ENCODE assay signal across 15 cellular contexts in genomic region chr7:144777005-144777814, GRCh38. TPM values are rescaled to one million over a fixed set of nuclear protein-coding genes. Genes with fewer than 3 reads are reported as not detected.
A peak's percentile ranks its signal among the peaks of the same experiment; 100 is the strongest.
DNase-seq lines count a peak whose midpoint lies in the region; ATAC-seq and TF ChIP-seq lines count a peak whose summit lies in the region.
"Had no signal": no experiment of that assay in that cellular context is flagged by ENCODE, and none has a peak within 500 bp of the region (broad histone marks: within the 10 kb centered on the region; RNA-seq: fewer than 3 reads in every experiment).

No MANE protein-coding gene starts in this region.

- no peak for TF ChIP-seq CTCF in CD4-positive, alpha-beta T cell (IDR thresholded peaks at IDR 0.05)
- TF ChIP-seq CTCF in VCaP (conservative IDR thresholded peaks at IDR 0.05) (no peak), progenitor cell of endocrine pancreas (IDR thresholded peaks at IDR 0.05; ENCODE audit: unreplicated experiment) (no peak)

- peaks cover 0 to 11% of the 10 kb centered on the region in 2 donors for H3K4me1 ChIP-seq in naive thymus-derived CD4-positive, alpha-beta T cell (ENCODE audit: control insufficient read depth in 2 of 2, insufficient read depth in 2 of 2, low read length in 2 of 2)

- H3K4me3 ChIP-seq in naive thymus-derived CD4-positive, alpha-beta T cell (ENCODE audit: low read length): no peak overlapping the region

- POLR2A ChIA-PET in CD4-positive, alpha-beta T cell (lab: Charles Lee): interaction anchor here (1.0 kb wide), 1 partner anchor 59 kb away, joined by 5 read pairs; the partner anchor contains the start of gene TPK1
- POLR2A ChIA-PET in naive thymus-derived CD4-positive, alpha-beta T cell (lab: Charles Lee): no interaction called here
- POLR2A ChIA-PET in activated CD4-positive, alpha-beta memory T cell treated with anti-CD3 and anti-CD28 coated beads for 36 hours (lab: Charles Lee): no interaction called here

- no peak overlapping the region for H3K27ac ChIP-seq in CD4-positive, alpha-beta T cell (ENCODE audit: low read depth, low read length)
- peak overlapping the region; percentile 17 for H3K27ac ChIP-seq in VCaP
- no peak overlapping the region for H3K27ac ChIP-seq in naive thymus-derived CD4-positive, alpha-beta T cell (ENCODE audit: low read depth, low read length)

- peak; percentile 41 for ATAC-seq in CD4-positive, alpha-beta T cell (ENCODE audit: poor library complexity)
- peak; percentile 53 for ATAC-seq in GM19395 (IDR thresholded peaks at IDR 0.05; ENCODE audit: unreplicated experiment)
- no peak for ATAC-seq in naive thymus-derived CD4-positive, alpha-beta T cell
- ATAC-seq: CD8-positive, alpha-beta T cell; Panc1; Right ventricle myocardium inferior had no signal

- no peaks in the 10 kb centered on the region for H3K27me3 ChIP-seq in CD4-positive, alpha-beta T cell (ENCODE audit: control insufficient read depth, insufficient read depth, low read length)
- H3K27me3 ChIP-seq in naive thymus-derived CD4-positive, alpha-beta T cell (ENCODE audit: control insufficient read depth in 2 of 2, insufficient read depth in 2 of 2, low read length in 2 of 2): no peaks in the 10 kb centered on the region

- H3K9me3 Mint-ChIP-seq in CD4-positive, alpha-beta T cell: no peaks in the 10 kb centered on the region
- H3K9me3 Mint-ChIP-seq in naive thymus-derived CD4-positive, alpha-beta T cell: peaks cover 0 to 11% (median 0%) of the 10 kb centered on the region in 11 donors
- H3K9me3 Mint-ChIP-seq in progenitor cell of endocrine pancreas (ENCODE audit: low read depth): no peaks in the 10 kb centered on the region
- H3K9me3 Mint-ChIP-seq in activated CD4-positive, alpha-beta memory T cell treated with anti-CD3 and anti-CD28 coated beads for 36 hours: no peaks in the 10 kb centered on the region
- H3K9me3 Mint-ChIP-seq: CD8-positive, alpha-beta T cell had no signal

- no peaks in the 10 kb centered on the region for H3K36me3 Mint-ChIP-seq in CD4-positive, alpha-beta T cell (ENCODE audit: low read depth)
- H3K36me3 Mint-ChIP-seq in naive thymus-derived CD4-positive, alpha-beta T cell: peaks cover 0 to 10% (median 5%) of the 10 kb centered on the region in 5 donors
- H3K36me3 Mint-ChIP-seq in progenitor cell of endocrine pancreas (ENCODE audit: insufficient read depth): no peaks in the 10 kb centered on the region
- H3K36me3 Mint-ChIP-seq in activated CD4-positive, alpha-beta memory T cell treated with anti-CD3 and anti-CD28 coated beads for 36 hours: no peaks in the 10 kb centered on the region
- H3K36me3 Mint-ChIP-seq: CD8-positive, alpha-beta T cell had no signal

- H3K4me3 Mint-ChIP-seq in CD4-positive, alpha-beta T cell: peak overlapping the region; percentile 7
- peak overlapping the region in 6 of 10 donors; percentile 11 to 65 (median 44) for H3K4me3 Mint-ChIP-seq in naive thymus-derived CD4-positive, alpha-beta T cell
- H3K4me3 Mint-ChIP-seq in progenitor cell of endocrine pancreas (ENCODE audit: low read depth): no peak overlapping the region
- no peak overlapping the region for H3K4me3 Mint-ChIP-seq in activated CD4-positive, alpha-beta memory T cell treated with anti-CD3 and anti-CD28 coated beads for 36 hours
- H3K4me3 Mint-ChIP-seq: CD8-positive, alpha-beta T cell had no signal

- peaks cover 60% of the 10 kb centered on the region for H3K4me1 Mint-ChIP-seq in CD4-positive, alpha-beta T cell (ENCODE audit: low read depth)
- H3K4me1 Mint-ChIP-seq in naive thymus-derived CD4-positive, alpha-beta T cell: peaks cover 12 to 66% (median 41%) of the 10 kb centered on the region in 7 donors
- no peaks in the 10 kb centered on the region for H3K4me1 Mint-ChIP-seq in progenitor cell of endocrine pancreas (ENCODE audit: low read depth)
- H3K4me1 Mint-ChIP-seq in activated CD4-positive, alpha-beta memory T cell treated with anti-CD3 and anti-CD28 coated beads for 36 hours (ENCODE audit: low read depth): peaks cover 22% of the 10 kb centered on the region

- intact Hi-C loops in CD4-positive, alpha-beta T cell (cut with DNase I, micrococcal nuclease): no loop called here
- intact Hi-C loops in naive thymus-derived CD4-positive, alpha-beta T cell (cut with micrococcal nuclease): no loop called here
- intact Hi-C loops in activated CD4-positive, alpha-beta memory T cell treated with anti-CD3 and anti-CD28 coated beads for 36 hours (cut with micrococcal nuclease): no loop called here

- DNase-seq in CD4-positive, alpha-beta T cell: no peak
- peak in 4 of 9 donors; percentile 5 to 27 (median 16) for DNase-seq in naive thymus-derived CD4-positive, alpha-beta T cell
- no peak for DNase-seq in DMS79 (lab: John Stamatoyannopoulos, UW)
- DNase-seq in Kasumi-1 (lab: John Stamatoyannopoulos, UW): no peak
- no peak for DNase-seq in progenitor cell of endocrine pancreas (ENCODE audit: low spot score, unreplicated experiment)
- no peak for DNase-seq in activated CD4-positive, alpha-beta memory T cell treated with anti-CD3 and anti-CD28 coated beads for 36 hours
- DNase-seq: ACHN; CD8-positive, alpha-beta T cell; NCI-H1930; NCI-H2171 treated with DMSO at 0.1 percent for 48 hours; NCI-H774 had no signal

- no peaks in the 10 kb centered on the region for H3K27me3 Mint-ChIP-seq in CD4-positive, alpha-beta T cell
- no peaks in the 10 kb centered on the region for H3K27me3 Mint-ChIP-seq in naive thymus-derived CD4-positive, alpha-beta T cell
- H3K27me3 Mint-ChIP-seq in progenitor cell of endocrine pancreas: no peaks in the 10 kb centered on the region
- H3K27me3 Mint-ChIP-seq in activated CD4-positive, alpha-beta memory T cell treated with anti-CD3 and anti-CD28 coated beads for 36 hours: no peaks in the 10 kb centered on the region

- H3K36me3 ChIP-seq in naive thymus-derived CD4-positive, alpha-beta T cell (ENCODE audit: control insufficient read depth in 2 of 3, insufficient read depth in 3 of 3, low read length in 3 of 3): no peaks in the 10 kb centered on the region

- no peak overlapping the region for H3K27ac Mint-ChIP-seq in CD4-positive, alpha-beta T cell
- H3K27ac Mint-ChIP-seq in naive thymus-derived CD4-positive, alpha-beta T cell: peak overlapping the region in 5 of 9 donors; percentile 34 to 83 (median 36)
- no peak overlapping the region for H3K27ac Mint-ChIP-seq in progenitor cell of endocrine pancreas
- H3K27ac Mint-ChIP-seq in activated CD4-positive, alpha-beta memory T cell treated with anti-CD3 and anti-CD28 coated beads for 36 hours: no peak overlapping the region
- H3K27ac Mint-ChIP-seq: CD8-positive, alpha-beta T cell had no signal

- H3K9me3 ChIP-seq in CD4-positive, alpha-beta T cell (ENCODE audit: control insufficient read depth, low read length): no peaks in the 10 kb centered on the region
- H3K9me3 ChIP-seq in naive thymus-derived CD4-positive, alpha-beta T cell (ENCODE audit: control insufficient read depth in 2 of 3, low read length in 3 of 3): no peaks in the 10 kb centered on the region

- CTCF ChIA-PET in CD4-positive, alpha-beta T cell (lab: Charles Lee): no interaction called here
- CTCF ChIA-PET in naive thymus-derived CD4-positive, alpha-beta T cell (lab: Charles Lee): no interaction called here
- CTCF ChIA-PET in activated CD4-positive, alpha-beta memory T cell treated with anti-CD3 and anti-CD28 coated beads for 36 hours (lab: Charles Lee): no interaction called here

RNA-seq across cellular contexts. Expression of gene TPK1, which starts 58.6 kb away (rescaled TPM):
- 10 to 100 TPM; 17.1 to 17.8 TPM for total RNA-seq in CD4-positive, alpha-beta T cell
- total RNA-seq in naive thymus-derived CD4-positive, alpha-beta T cell: 10 to 100 TPM; 18.2 to 32.9 (median 26.3) TPM
- polyA plus RNA-seq in naive thymus-derived CD4-positive, alpha-beta T cell: 10 to 100 TPM; 19.8 to 30.1 TPM
- 2.2 and 2.5 TPM in 2 replicates for total RNA-seq in progenitor cell of endocrine pancreas
- total RNA-seq in activated CD4-positive, alpha-beta memory T cell treated with anti-CD3 and anti-CD28 coated beads for 36 hours: 10 to 100 TPM; 19.1 to 26.0 TPM

Comparison
In these comparisons a context has a peak if more than half of its experiments do, and no peak if none do; other contexts are left out.
1. H3K27ac Mint-ChIP-seq: peak in naive thymus-derived CD4-positive, alpha-beta T cell (5 of 9); none in CD4-positive, alpha-beta T cell (single experiment), progenitor cell of endocrine pancreas (single experiment) and activated CD4-positive, alpha-beta memory T cell treated with anti-CD3 and anti-CD28 coated beads for 36 hours (single experiment).
2. H3K4me3 Mint-ChIP-seq: peak in CD4-positive, alpha-beta T cell (single experiment) and naive thymus-derived CD4-positive, alpha-beta T cell (6 of 10); none in progenitor cell of endocrine pancreas (single experiment) and activated CD4-positive, alpha-beta memory T cell treated with anti-CD3 and anti-CD28 coated beads for 36 hours (single experiment).